ENCODE assay signal across 15 cellular contexts in genomic region chr1:28646040-28646439, GRCh38. TPM values are rescaled to one million over a fixed set of nuclear protein-coding genes. Genes with fewer than 3 reads are reported as not detected.
DNase-seq lines count a peak whose midpoint lies in the region; ATAC-seq and TF ChIP-seq lines count a peak whose summit lies in the region.
"Had no signal": no experiment of that assay in that cellular context is flagged by ENCODE, and none has a peak within 500 bp of the region (broad histone marks: within the 10 kb centered on the region; RNA-seq: fewer than 3 reads in every experiment).

No MANE protein-coding gene starts in this region.

- H4K20me1 ChIP-seq in SK-N-SH (ENCODE audit: insufficient read depth), result no peaks in the 10 kb centered on the region

- H3K27ac ChIP-seq in SK-N-SH (ENCODE audit: low read depth in 2 of 2, low read length in 1 of 2) (peak overlapping the region in 1 of 2 experiments; percentile 3; a peak in 2 of 4 replicates), coronary artery (no peak overlapping the region)
- H3K27ac ChIP-seq: epithelial cell of prostate, transverse colon had no signal

- H3K27ac Mint-ChIP-seq in activated naive CD4-positive, alpha-beta T cell treated with anti-CD3 and anti-CD28 coated beads, Interleukin-2, amount 50 U/mL, for 24 hours, result peak overlapping the region; percentile 77
- H3K27ac Mint-ChIP-seq in stimulated activated naive B cell treated with anti-CD40 and anti-IgM and Interleukin-4, amounts not matched to agents 10 μg/mL and 1 μg/mL and 100 μg/mL, for 72 hours, result peak overlapping the region; percentile 38
- H3K27ac Mint-ChIP-seq: memory B cell had no signal

- H3K9ac ChIP-seq in SK-N-SH, result no peak overlapping the region

- peaks cover 0 to 11% of the 10 kb centered on the region in 2 experiments; a peak in 2 of 4 replicates for H3K4me1 ChIP-seq in SK-N-SH (ENCODE audit: control insufficient read depth in 1 of 2, insufficient read depth in 2 of 2, low read depth in 1 of 2, low read length in 1 of 2)

- no peak overlapping the region for H2AFZ ChIP-seq in SK-N-SH (ENCODE audit: low read depth)

- peaks cover 17% of the 10 kb centered on the region for H3K79me2 ChIP-seq in SK-N-SH (ENCODE audit: insufficient read depth)

- peaks cover 21% of the 10 kb centered on the region for H3F3A ChIP-seq in SK-N-SH (replicated peaks; ENCODE audit: insufficient read depth)

- 83% methylated on average over 1 of the region's 1 CpG for WGBS in SK-N-SH (ENCODE audit: low lambda C conversion rate)

- no peaks in the 10 kb centered on the region for H3K36me3 ChIP-seq in SK-N-SH (replicated peaks in 1 of 2; ENCODE audit: control insufficient read depth in 1 of 2, insufficient read depth in 2 of 2, low read length in 1 of 2)
- H3K36me3 ChIP-seq: transverse colon had no signal

- POLR2A ChIA-PET in SK-N-SH (lab: Yijun Ruan, JAX), result interaction anchor here (0.8 to 1.1 kb wide), 2 partner anchors 91 to 410 kb away, joined by 3 to 4 read pairs; partner anchors contain the start of genes ATP5IF1 and YTHDF2

- no peaks in the 10 kb centered on the region for H3K9me3 Mint-ChIP-seq in activated naive CD4-positive, alpha-beta T cell treated with anti-CD3 and anti-CD28 coated beads, Interleukin-2, amount 50 U/mL, for 24 hours
- no peaks in the 10 kb centered on the region for H3K9me3 Mint-ChIP-seq in stimulated activated naive B cell treated with anti-CD40 and anti-IgM and Interleukin-4, amounts not matched to agents 10 μg/mL and 1 μg/mL and 100 μg/mL, for 72 hours
- H3K9me3 Mint-ChIP-seq: activated CD4-positive, alpha-beta T cell treated with anti-CD3 and anti-CD28 coated beads, Interleukin-2, amount 10 ng/mL, durations not matched to agents 24 days and 14 days; memory B cell had no signal

- CTCF ChIA-PET in SK-N-SH (lab: Yijun Ruan, JAX), result no interaction called here

- no peak for DNase-seq in activated naive CD4-positive, alpha-beta T cell (lab: John Stamatoyannopoulos, UW)
- DNase-seq in SK-N-SH, result peak; percentile 30
- DNase-seq in fibroblast of pulmonary artery (ENCODE audit: low read depth), result peak; percentile 12
- no peak for DNase-seq in stimulated activated naive B cell treated with anti-CD40 and anti-IgM and Interleukin-4, amounts not matched to agents 10 μg/mL and 1 μg/mL and 100 μg/mL, for 72 hours
- no peak for DNase-seq in coronary artery (ENCODE audit: low spot score)
- no peak for DNase-seq in SKM-1 treated with dmso at 0.1 percent for 144 hours (lab: John Stamatoyannopoulos, UW; ENCODE audit: unreplicated experiment)
- DNase-seq: activated CD4-positive, alpha-beta T cell treated with anti-CD3 and anti-CD28 coated beads, Interleukin-2, amount 10 ng/mL, durations not matched to agents 24 days and 14 days; activated gamma-delta T cell; stimulated activated CD4-positive, alpha-beta T cell treated with anti-CD3 and anti-CD28 coated beads, Interleukin-15, amount 100 ng/mL, for 24 hours; T-helper 17 cell; transverse colon had no signal

- H3K27me3 ChIP-seq in SK-N-SH (ENCODE audit: insufficient read depth), result no peaks in the 10 kb centered on the region
- H3K27me3 ChIP-seq: transverse colon had no signal

- H3K4me1 Mint-ChIP-seq in activated naive CD4-positive, alpha-beta T cell treated with anti-CD3 and anti-CD28 coated beads, Interleukin-2, amount 50 U/mL, for 24 hours, result peaks cover 41% of the 10 kb centered on the region
- H3K4me1 Mint-ChIP-seq in stimulated activated naive B cell treated with anti-CD40 and anti-IgM and Interleukin-4, amounts not matched to agents 10 μg/mL and 1 μg/mL and 100 μg/mL, for 72 hours, result peaks cover 22 to 51% of the 10 kb centered on the region in 2 donors

- no peak overlapping the region for H3K4me2 ChIP-seq in SK-N-SH

- H3K9me2 ChIP-seq in SK-N-SH, result no peaks in the 10 kb centered on the region

- no peak for ATAC-seq in stimulated activated naive B cell treated with anti-CD40 and anti-IgM and Interleukin-4, amounts not matched to agents 10 μg/mL and 1 μg/mL and 100 μg/mL, for 72 hours (replicated peaks)
- no peak for ATAC-seq in HG02970 (IDR thresholded peaks at IDR 0.05; ENCODE audit: low FRiP score, unreplicated experiment)
- ATAC-seq: T-helper 17 cell had no signal

- H3K36me3 Mint-ChIP-seq in activated naive CD4-positive, alpha-beta T cell treated with anti-CD3 and anti-CD28 coated beads, Interleukin-2, amount 50 U/mL, for 24 hours, result peaks cover 2% of the 10 kb centered on the region
- H3K36me3 Mint-ChIP-seq in stimulated activated naive B cell treated with anti-CD40 and anti-IgM and Interleukin-4, amounts not matched to agents 10 μg/mL and 1 μg/mL and 100 μg/mL, for 72 hours, result peaks cover 4 to 20% of the 10 kb centered on the region in 2 donors
- H3K36me3 Mint-ChIP-seq: memory B cell had no signal

- TF ChIP-seq RAD21 in SK-N-SH (IDR thresholded peaks at IDR 0.05; ENCODE audit: low read length), result no peak

- H3K4me3 ChIP-seq in SK-N-SH (ENCODE audit: low read depth in 2 of 2, low read length in 1 of 2), result no peak overlapping the region
- H3K4me3 ChIP-seq in fibroblast of pulmonary artery (replicated peaks; ENCODE audit: low read depth, low read length), result no peak overlapping the region
- no peak overlapping the region for H3K4me3 ChIP-seq in coronary artery
- H3K4me3 ChIP-seq: transverse colon had no signal

- H3K9me3 ChIP-seq in SK-N-SH, result no peaks in the 10 kb centered on the region
- H3K9me3 ChIP-seq: transverse colon had no signal

- H3K4me3 Mint-ChIP-seq in activated naive CD4-positive, alpha-beta T cell treated with anti-CD3 and anti-CD28 coated beads, Interleukin-2, amount 50 U/mL, for 24 hours, result no peak overlapping the region
- H3K4me3 Mint-ChIP-seq in stimulated activated naive B cell treated with anti-CD40 and anti-IgM and Interleukin-4, amounts not matched to agents 10 μg/mL and 1 μg/mL and 100 μg/mL, for 72 hours, result no peak overlapping the region
- H3K4me3 Mint-ChIP-seq: activated CD4-positive, alpha-beta T cell treated with anti-CD3 and anti-CD28 coated beads, Interleukin-2, amount 10 ng/mL, durations not matched to agents 24 days and 14 days; memory B cell had no signal

- no peak for TF ChIP-seq EP300 in SK-N-SH (IDR thresholded peaks at IDR 0.05; ENCODE audit: borderline replicate concordance in 1 of 2, low read depth in 1 of 2, low read length in 1 of 2)

- no peaks in the 10 kb centered on the region for H3K27me3 Mint-ChIP-seq in activated naive CD4-positive, alpha-beta T cell treated with anti-CD3 and anti-CD28 coated beads, Interleukin-2, amount 50 U/mL, for 24 hours
- no peaks in the 10 kb centered on the region for H3K27me3 Mint-ChIP-seq in stimulated activated naive B cell treated with anti-CD40 and anti-IgM and Interleukin-4, amounts not matched to agents 10 μg/mL and 1 μg/mL and 100 μg/mL, for 72 hours
- H3K27me3 Mint-ChIP-seq: activated CD4-positive, alpha-beta T cell treated with anti-CD3 and anti-CD28 coated beads, Interleukin-2, amount 10 ng/mL, durations not matched to agents 24 days and 14 days; memory B cell; T-helper 17 cell had no signal

- no peak for TF ChIP-seq CTCF in SK-N-SH (IDR thresholded peaks at IDR 0.05)
- TF ChIP-seq CTCF in fibroblast of pulmonary artery (IDR thresholded peaks at IDR 0.05; ENCODE audit: low read length, missing control alignments), result no peak
- no peak for TF ChIP-seq CTCF in coronary artery (IDR thresholded peaks at IDR 0.05)

TF ChIP-seq in SK-N-SH, 30 proteins besides CTCF, POLR2A, EP300 and RAD21 (continues in another document):
- peak; percentile 38; the same call in 1 of the 2 replicates for TF ChIP-seq GATA2 (CRISPR knock-in tag; IDR thresholded peaks at IDR 0.05)
- no peak for TF ChIP-seq USF1 (IDR thresholded peaks at IDR 0.05; ENCODE audit: borderline replicate concordance, low read depth)
- 0 out of 2 replicates have a peak, but pooled peaks have one; percentile 28 for TF ChIP-seq MXI1 (IDR thresholded peaks at IDR 0.05; ENCODE audit: low read depth, low read length)
- no peak for TF ChIP-seq RXRA (IDR thresholded peaks at IDR 0.05; ENCODE audit: borderline replicate concordance, low read depth)
- no peak for TF ChIP-seq USF2 (IDR thresholded peaks at IDR 0.05; ENCODE audit: borderline replicate concordance, low read depth, low read length)

RNA-seq across cellular contexts. Expression of gene RNU11, which starts 2.4 kb away (rescaled TPM):
- not detected in 2 replicates for polyA plus RNA-seq in SK-N-SH (2012; rRNA removed)
- not detected in 2 replicates for polyA plus RNA-seq in SK-N-SH (2012; cell fraction: cytosol; rRNA removed)
- not detected in 2 replicates for polyA plus RNA-seq in SK-N-SH (2012; cell fraction: nucleus; rRNA removed)

RNA-seq across cellular contexts. Expression of gene TAF12, which starts 3.2 kb away (rescaled TPM):
- 34.9 and 44.2 TPM in 2 replicates for polyA plus RNA-seq in SK-N-SH (2012; rRNA removed)
- polyA plus RNA-seq in SK-N-SH (2012; cell fraction: cytosol; rRNA removed), result 47.9 and 60.4 TPM in 2 replicates
- 8.3 and 15.5 TPM in 2 replicates for polyA plus RNA-seq in SK-N-SH (2012; cell fraction: nucleus; rRNA removed)

RNA-seq across cellular contexts. Expression of gene GMEB1, which starts 22.5 kb away (rescaled TPM):
- 3.6 TPM in 2 replicates for polyA plus RNA-seq in SK-N-SH (2012; rRNA removed)
- 3.1 and 3.6 TPM in 2 replicates for polyA plus RNA-seq in SK-N-SH (2012; cell fraction: cytosol; rRNA removed)
- 6.5 and 6.7 TPM in 2 replicates for polyA plus RNA-seq in SK-N-SH (2012; cell fraction: nucleus; rRNA removed)

RNA-seq across cellular contexts. Expression of gene RAB42, which starts 54.0 kb away (rescaled TPM):
- 4.6 and 5.5 TPM in 2 replicates for polyA plus RNA-seq in SK-N-SH (2012; rRNA removed)
- 3.2 and 4.9 TPM in 2 replicates for polyA plus RNA-seq in SK-N-SH (2012; cell fraction: cytosol; rRNA removed)
- 1.4 and 1.5 TPM in 2 replicates for polyA plus RNA-seq in SK-N-SH (2012; cell fraction: nucleus; rRNA removed)

Comparison
In these comparisons a context has a peak if more than half of its experiments do, and no peak if none do; other contexts are left out.
1. DNase-seq: peak in SK-N-SH (single experiment) and fibroblast of pulmonary artery (single experiment); none in activated naive CD4-positive, alpha-beta T cell (0 of 4), stimulated activated naive B cell treated with anti-CD40 and anti-IgM and Interleukin-4, amounts not matched to agents 10 μg/mL and 1 μg/mL and 100 μg/mL, for 72 hours (single experiment), coronary artery (single experiment) and SKM-1 treated with dmso at 0.1 percent for 144 hours (single experiment).